In the genomic region with DNA sequence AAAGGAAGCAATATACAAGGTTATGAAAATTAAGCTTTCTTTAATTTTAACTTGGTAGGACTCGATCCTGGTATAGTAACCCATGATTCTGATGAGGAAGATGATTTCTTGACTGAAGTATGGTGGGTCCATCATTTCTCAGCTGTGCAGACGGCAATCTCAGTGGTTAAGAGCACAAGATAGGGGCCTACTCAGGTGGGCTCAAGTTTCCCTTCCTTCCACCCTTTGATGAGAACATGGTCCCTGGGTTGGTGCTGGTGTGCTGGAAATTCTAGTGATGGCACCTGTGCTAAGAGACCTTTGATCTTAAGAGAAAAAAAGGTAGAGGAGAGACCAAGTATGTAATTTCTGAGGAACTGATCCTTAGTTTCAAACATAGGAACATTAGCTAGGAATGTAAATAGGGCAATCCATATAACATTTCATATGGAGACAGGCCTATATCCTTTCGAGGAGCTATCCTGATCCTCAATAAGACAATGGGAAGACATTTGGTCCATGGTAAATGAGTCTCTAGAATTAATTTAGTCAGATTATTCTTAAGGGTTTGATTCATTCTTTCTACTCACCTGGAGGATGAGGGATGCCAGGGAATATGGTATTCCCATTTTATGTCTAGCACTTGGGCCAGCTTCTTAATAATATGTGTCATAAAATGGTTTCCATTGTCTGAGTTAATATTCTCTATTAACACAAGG, we compare ENCODE assay signal across 1 cellular context.
TF ChIP-seq lines count a peak whose summit lies in the region.

No MANE protein-coding gene starts in this region.

TF ChIP-seq in H1, 55 proteins besides CTCF, POLR2A, EP300 and RAD21:
- peak; percentile 66; the same call in 1 of the 2 replicates for TF ChIP-seq ATF2 (IDR thresholded peaks at IDR 0.05; ENCODE audit: low read length)
- peak; percentile 18 for TF ChIP-seq TAF7 (optimal IDR thresholded peaks at IDR 0.05; ENCODE audit: borderline replicate concordance, low read depth, low read length)
- TF ChIP-seq CHD2 (IDR thresholded peaks at IDR 0.05; ENCODE audit: low read length): peak; percentile 17; the same call in 1 of the 2 replicates
- TF ChIP-seq POLR2AphosphoS5 (IDR thresholded peaks at IDR 0.05; ENCODE audit: low read depth, low read length): peak; percentile 88
- no peak for TF ChIP-seq SIRT6 (IDR thresholded peaks at IDR 0.05; ENCODE audit: low read length)
